ENCODE assay signal across 8 cellular contexts in genomic region chr2:70132244-70133126, GRCh38. TPM values are rescaled to one million over a fixed set of nuclear protein-coding genes. Genes with fewer than 3 reads are reported as not detected.
DNase-seq lines count a peak whose midpoint lies in the region; ATAC-seq and TF ChIP-seq lines count a peak whose summit lies in the region.

No MANE protein-coding gene starts in this region.

- TF ChIP-seq CTCF in LNCaP clone FGC (IDR thresholded peaks at IDR 0.05; ENCODE audit: control insufficient read depth, extremely low read depth, insufficient read depth) = no peak
- no peak for TF ChIP-seq CTCF in left lung (IDR thresholded peaks at IDR 0.05)

- DNase-seq in GM03348 (ENCODE audit: low spot score) (peak; percentile 68), LNCaP clone FGC (ENCODE audit: low read depth) (peak; percentile 71), SHP77 treated with DMSO at 0.1 percent for 48 hours (lab: John Stamatoyannopoulos, UW) (peak; percentile 89), cerebellum (ENCODE audit: low spot score) (peak; percentile 91), left lung (peak in 1 of 2 donors; percentile 33), NCI-H524 treated with DMSO at 0.1 percent for 48 hours (lab: John Stamatoyannopoulos, UW) (no peak)

- no peaks in the 10 kb centered on the region for H3K9me3 ChIP-seq in left lung
- H3K9me3 ChIP-seq in subcutaneous abdominal adipose tissue (ENCODE audit: control insufficient read depth in 5 of 5, low read length in 5 of 5) = no peaks in the 10 kb centered on the region

- H3K36me3 ChIP-seq in left lung (no peaks in the 10 kb centered on the region), subcutaneous abdominal adipose tissue (ENCODE audit: control insufficient read depth in 5 of 5, insufficient read depth in 5 of 5, low read length in 5 of 5) (no peaks in the 10 kb centered on the region)

- H3K4me3 ChIP-seq in LNCaP clone FGC (ENCODE audit: low read depth, low read length) (peak overlapping the region; percentile 31), left lung (peak overlapping the region; percentile 12 to 33), subcutaneous abdominal adipose tissue (ENCODE audit: low read depth in 1 of 5, low read length in 5 of 5) (peak overlapping the region; percentile 57 to 71 (median 62))

- H3K27me3 ChIP-seq in left lung (no peaks in the 10 kb centered on the region), subcutaneous abdominal adipose tissue (ENCODE audit: control insufficient read depth in 5 of 5, insufficient read depth in 4 of 5, low read length in 5 of 5) (no peaks in the 10 kb centered on the region)

- H3K9ac ChIP-seq in subcutaneous abdominal adipose tissue (ENCODE audit: low read length in 5 of 5) = peak overlapping the region; percentile 33 to 79 (median 52)

- ATAC-seq in GM21717 (IDR thresholded peaks at IDR 0.05; ENCODE audit: unreplicated experiment) (peak; percentile 41), left lung (peak; percentile 85)

- H3K27ac ChIP-seq in left lung = peak overlapping the region; percentile 88 to 98
- H3K27ac ChIP-seq in subcutaneous abdominal adipose tissue (ENCODE audit: low read depth, low read length) = peak overlapping the region; percentile 100

- intact Hi-C loops in left lung (cut with DNase I) = no loop called here

- peaks cover 31 to 82% of the 10 kb centered on the region in 2 donors for H3K4me1 ChIP-seq in left lung
- H3K4me1 ChIP-seq in subcutaneous abdominal adipose tissue (ENCODE audit: control insufficient read depth in 5 of 5, insufficient read depth in 5 of 5, low read length in 5 of 5) = peaks cover 15 to 56% (median 47%) of the 10 kb centered on the region in 5 donors

RNA-seq across cellular contexts. Expression of gene PCBP1, which starts 45.2 kb away (rescaled TPM):
- 29.2 TPM for total RNA-seq in cerebellum
- 100 to 1,000 TPM; 297 to 404 TPM for total RNA-seq in left lung

RNA-seq across cellular contexts. Expression of gene C2orf42, which starts 58.3 kb away (rescaled TPM):
- total RNA-seq in cerebellum = 20.4 TPM
- 10 to 100 TPM; 13.7 to 16.3 TPM for total RNA-seq in left lung
